In the genomic region with DNA sequence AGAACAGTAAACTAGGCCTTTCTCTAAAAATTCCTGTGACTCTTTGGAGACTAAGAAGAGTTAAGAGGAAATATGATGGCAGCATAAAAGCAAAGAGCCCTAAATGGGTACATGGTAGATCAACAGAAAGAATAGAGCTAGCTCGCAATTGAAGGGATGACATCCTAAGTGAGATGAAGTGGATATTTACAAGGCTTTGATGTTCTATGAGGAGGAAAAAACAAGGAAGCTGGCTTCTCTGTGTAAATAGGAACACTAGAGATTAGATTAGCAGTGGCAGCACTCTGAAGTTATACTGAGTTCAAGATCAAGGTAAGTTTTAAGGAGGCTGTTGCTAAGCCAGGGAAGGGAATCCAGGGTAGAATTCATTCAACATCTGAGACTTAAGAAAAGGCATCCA, we compare ENCODE assay signal across 20 cellular contexts.
"Had no signal": no experiment of that assay in that cellular context is flagged by ENCODE, and none has a peak within 500 bp of the region (broad histone marks: within the 10 kb centered on the region; RNA-seq: fewer than 3 reads in every experiment).

No MANE protein-coding gene starts in this region.

- H3K9me3 ChIP-seq: colonic mucosa, esophagus muscularis mucosa, gastroesophageal sphincter, heart left ventricle, left lung, lower lobe of right lung had no signal

- ATAC-seq: foreskin keratinocyte; gastroesophageal sphincter; heart left ventricle; left cardiac atrium; left lung; left ventricle myocardium superior; lower lobe of right lung; naive thymus-derived CD4-positive, alpha-beta T cell had no signal

- H3K36me3 ChIP-seq: colonic mucosa, esophagus muscularis mucosa, gastroesophageal sphincter, heart left ventricle, left lung, lower lobe of right lung had no signal

- DNase-seq: colonic mucosa; cortex of kidney; effector CD8-positive, alpha-beta T cell; foreskin keratinocyte; heart left ventricle; hypothalamus; immature natural killer cell; left cardiac atrium; left lung; left ventricle myocardium superior; lower lobe of right lung; mesenchymal stem cell; midbrain; naive thymus-derived CD4-positive, alpha-beta T cell had no signal

- H2AFZ ChIP-seq: hepatocyte had no signal

- H3K27me3 ChIP-seq: esophagus muscularis mucosa, foreskin keratinocyte, gastroesophageal sphincter, hepatocyte had no signal

- H3K4me3 ChIP-seq: colonic mucosa, esophagus muscularis mucosa, gastroesophageal sphincter, heart left ventricle, hepatocyte, left lung, lower lobe of right lung had no signal

- H3K27ac ChIP-seq: colonic mucosa, esophagus muscularis mucosa, foreskin keratinocyte, gastroesophageal sphincter, heart left ventricle, hepatocyte, left lung, lower lobe of right lung had no signal

- H3K4me1 ChIP-seq: colonic mucosa, esophagus muscularis mucosa, foreskin keratinocyte, gastroesophageal sphincter, heart left ventricle, left lung, lower lobe of right lung had no signal

- H3K79me2 ChIP-seq: hepatocyte had no signal

- FAIRE-seq: endothelial cell of umbilical vein, frontal cortex, keratinocyte had no signal

- H3K4me2 ChIP-seq: hepatocyte had no signal
